22 cellular contexts compared by ENCODE assay signal in the genomic region with DNA sequence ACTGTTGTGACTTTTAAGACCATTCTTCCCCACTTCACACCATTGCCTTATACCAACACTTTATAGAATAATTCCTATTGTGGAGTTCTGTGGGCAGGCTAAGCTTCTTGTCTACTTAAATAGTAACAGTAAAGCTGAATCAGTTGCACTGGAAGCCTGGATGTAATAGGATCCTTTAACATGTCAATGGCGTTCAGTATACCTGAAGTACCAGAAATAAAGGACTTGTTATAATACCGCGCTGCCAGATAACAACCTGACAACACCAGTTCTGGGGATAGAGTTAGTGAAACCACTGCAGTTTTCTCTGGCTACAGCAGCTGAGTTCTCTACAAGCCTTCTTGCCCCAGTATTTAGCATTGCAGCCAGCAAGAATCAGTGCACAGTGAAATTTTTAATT.
"Had no signal": no experiment of that assay in that cellular context is flagged by ENCODE, and none has a peak within 500 bp of the region (broad histone marks: within the 10 kb centered on the region; RNA-seq: fewer than 3 reads in every experiment).

No MANE protein-coding gene starts in this region.

- H3K4me1 ChIP-seq: lower lobe of right lung, sigmoid colon, testis, tibial artery had no signal

- H3K27ac ChIP-seq: coronary artery, esophagus squamous epithelium, lower lobe of right lung, ovary, psoas muscle, sigmoid colon, testis, tibial artery had no signal

- H3K27me3 Mint-ChIP-seq: type B pancreatic cell had no signal

- H3K27me3 ChIP-seq: esophagus squamous epithelium, ovary, sigmoid colon, testis, tibial artery had no signal

- H3K36me3 Mint-ChIP-seq: natural killer cell; stimulated activated effector memory CD8-positive, alpha-beta T cell treated with anti-CD3 and anti-CD28 coated beads, Interleukin-12 subunit alpha, Interleukin-12 subunit beta, amount 100 ng/mL, for 72 hours; type B pancreatic cell had no signal

- H3K9me3 ChIP-seq: esophagus squamous epithelium, lower lobe of right lung, ovary, psoas muscle, sigmoid colon, testis, tibial artery had no signal

- H3K4me1 Mint-ChIP-seq: natural killer cell; stimulated activated effector memory CD8-positive, alpha-beta T cell treated with anti-CD3 and anti-CD28 coated beads, Interleukin-12 subunit alpha, Interleukin-12 subunit beta, amount 100 ng/mL, for 72 hours had no signal

- H3K4me3 ChIP-seq: coronary artery, esophagus squamous epithelium, lower lobe of right lung, ovary, psoas muscle, sigmoid colon, testis, tibial artery had no signal

- H3K27ac Mint-ChIP-seq: natural killer cell; stimulated activated effector memory CD8-positive, alpha-beta T cell treated with anti-CD3 and anti-CD28 coated beads, Interleukin-12 subunit alpha, Interleukin-12 subunit beta, amount 100 ng/mL, for 72 hours; type B pancreatic cell had no signal

- H3K36me3 ChIP-seq: esophagus squamous epithelium, lower lobe of right lung, ovary, sigmoid colon, tibial artery had no signal

- DNase-seq: dermis blood vessel endothelial cell; effector memory CD4-positive, alpha-beta T cell; esophagus squamous epithelium; foreskin melanocyte; left ventricle myocardium superior; lower lobe of right lung; natural killer cell; occipital lobe; ovary; posterior cingulate gyrus; psoas muscle; right cardiac atrium; sigmoid colon; stimulated activated CD4-positive, alpha-beta T cell treated with anti-CD3 and anti-CD28 coated beads, Interleukin-2, amount 100 ng/mL, for 24 hours; stimulated activated CD4-positive, alpha-beta T cell treated with anti-CD3 and anti-CD28 coated beads, Interleukin-4, amount 100 ng/mL, for 24 hours; stimulated activated naive CD4-positive, alpha-beta T cell treated with Interleukin-2 at 50 U/mL for 16 hours; substantia nigra; testis; tibial artery had no signal

- H3K9me3 Mint-ChIP-seq: natural killer cell; stimulated activated effector memory CD8-positive, alpha-beta T cell treated with anti-CD3 and anti-CD28 coated beads, Interleukin-12 subunit alpha, Interleukin-12 subunit beta, amount 100 ng/mL, for 72 hours had no signal

- H3K4me3 Mint-ChIP-seq: natural killer cell; stimulated activated effector memory CD8-positive, alpha-beta T cell treated with anti-CD3 and anti-CD28 coated beads, Interleukin-12 subunit alpha, Interleukin-12 subunit beta, amount 100 ng/mL, for 72 hours; type B pancreatic cell had no signal

- ATAC-seq: left ventricle myocardium superior; lower lobe of right lung; natural killer cell; right cardiac atrium; stimulated activated effector memory CD8-positive, alpha-beta T cell treated with anti-CD3 and anti-CD28 coated beads, Interleukin-12 subunit alpha, Interleukin-12 subunit beta, amount 100 ng/mL, for 72 hours had no signal
